Comparison of ENCODE assay signal across 7 cellular contexts in genomic region chr1:157196670-157197456, GRCh38. TPM values are rescaled to one million over a fixed set of nuclear protein-coding genes. Genes with fewer than 3 reads are reported as not detected.
DNase-seq lines count a peak whose midpoint lies in the region; ATAC-seq, FAIRE-seq and TF ChIP-seq lines count a peak whose summit lies in the region.
"Not testable (repeated sequence)": the region's sequence is repeated elsewhere in the genome, so short reads cannot be mapped to it uniquely, and the experiment has no call there.

No MANE protein-coding gene starts in this region.

- CTCF ChIA-PET in IMR-90 (lab: Yijun Ruan, JAX): not testable (repeated sequence)

- H4K20me1 ChIP-seq in DOHH2 (ENCODE audit: control insufficient read depth, insufficient read depth, low read depth, low read length); IMR-90 (ENCODE audit: insufficient read depth, low read length); hepatocyte (ENCODE audit: insufficient read depth, poor library complexity, severe bottlenecking): not testable (repeated sequence)

- H3K4me1 Mint-ChIP-seq in nephron: not testable (repeated sequence)

- not testable (repeated sequence) for TF ChIP-seq RAD21 in IMR-90 (IDR thresholded peaks at IDR 0.05; ENCODE audit: low read length)

- peak; percentile 44 for TF ChIP-seq CTCF in DOHH2 (IDR thresholded peaks at IDR 0.05; ENCODE audit: low read depth, low read length, poor library complexity, severe bottlenecking)
- TF ChIP-seq CTCF in IMR-90 (conservative IDR thresholded peaks at IDR 0.05; ENCODE audit: low read depth, low read length): 0 out of 2 replicates have a peak, but pooled peaks have one; percentile 13
- TF ChIP-seq CTCF in hepatocyte (IDR thresholded peaks at IDR 0.05; ENCODE audit: poor library complexity): peak; percentile 47
- TF ChIP-seq CTCF in nephron (IDR thresholded peaks at IDR 0.05; ENCODE audit: unreplicated experiment in 3 of 3): peak; percentile 30 to 45 (median 39)

- not testable (repeated sequence) for H3K9me2 ChIP-seq in DOHH2 (replicated peaks; ENCODE audit: control insufficient read depth, low read length); hepatocyte (replicated peaks; ENCODE audit: insufficient read depth)

- H3K4me1 ChIP-seq in DOHH2 (ENCODE audit: control insufficient read depth, low read length); IMR-90 (ENCODE audit: control insufficient read depth, insufficient read depth, low read length); hepatocyte (ENCODE audit: insufficient read depth): not testable (repeated sequence)

- H3K27me3 ChIP-seq in DOHH2 (ENCODE audit: control insufficient read depth, low read length); hepatocyte: not testable (repeated sequence)
- H3K27me3 ChIP-seq in IMR-90 (ENCODE audit: control insufficient read depth, insufficient read depth, low read length): peaks cover 38% of the 10 kb centered on the region

- not testable (repeated sequence) for H3K9me1 ChIP-seq in IMR-90 (ENCODE audit: insufficient read depth, low read length)

- not testable (repeated sequence) for H3K27me3 Mint-ChIP-seq in nephron (ENCODE audit: low read depth)

- dilution Hi-C loops in IMR-90 (cut with HindIII; ENCODE audit: low sequenced_read_pairs, unreplicated experiment): not testable (repeated sequence)

- not testable (repeated sequence) for H3K56ac ChIP-seq in IMR-90 (ENCODE audit: extremely low read depth, insufficient read depth, low read length)

- H2AFZ ChIP-seq in IMR-90 (replicated peaks; ENCODE audit: low read length, poor library complexity); hepatocyte: not testable (repeated sequence)

- FAIRE-seq in TTC549 (lab: Jason Lieb, UNC): peak; percentile 92

- H3K27ac ChIP-seq in DOHH2 (ENCODE audit: low read depth, low read length); IMR-90 (ENCODE audit: insufficient read depth, low read length); hepatocyte: not testable (repeated sequence)

- not testable (repeated sequence) for H2BK5ac ChIP-seq in IMR-90 (ENCODE audit: low read depth, low read length, poor library complexity, severe bottlenecking)

- not testable (repeated sequence) for H3K4me3 Mint-ChIP-seq in nephron

- not testable (repeated sequence) for H4K91ac ChIP-seq in IMR-90 (ENCODE audit: insufficient read depth, low read depth, low read length)

- intact Hi-C loops in IMR-90 (cut with micrococcal nuclease): loop anchor here (10.0 kb wide), 1 partner anchor 928 kb away; a partner anchor contains a TSS

- POLR2A ChIA-PET in IMR-90 (lab: Charles Lee; ENCODE audit: unreplicated experiment): not testable (repeated sequence)

- not testable (repeated sequence) for H3K79me1 ChIP-seq in IMR-90 (ENCODE audit: low read depth in 1 of 2, low read length in 2 of 2)

- H4K8ac ChIP-seq in IMR-90 (ENCODE audit: low read depth in 2 of 2, low read length in 2 of 2): not testable (repeated sequence)

- H2AK5ac ChIP-seq in IMR-90 (ENCODE audit: low read depth, low read length): not testable (repeated sequence)

- not testable (repeated sequence) for H3K23ac ChIP-seq in IMR-90 (ENCODE audit: low read depth, low read length)

- in situ Hi-C loops in IMR-90 (cut with MboI; ENCODE audit: low sequenced_read_pairs): loop anchor here (10.0 kb wide), 1 partner anchor 298 kb away; no protein-coding TSS in a partner anchor

- H3K9me3 ChIP-seq in DOHH2 (ENCODE audit: control insufficient read depth, insufficient read depth, low read length); IMR-90 (ENCODE audit: control insufficient read depth, insufficient read depth, low read length); hepatocyte (ENCODE audit: low read depth): not testable (repeated sequence)

- H3K27ac Mint-ChIP-seq in nephron: not testable (repeated sequence)

- H3K4ac ChIP-seq in IMR-90 (ENCODE audit: low read depth, low read length): not testable (repeated sequence)

- not testable (repeated sequence) for H3K79me2 ChIP-seq in DOHH2 (ENCODE audit: control insufficient read depth, low read length); hepatocyte

- H3F3A ChIP-seq in DOHH2 (ENCODE audit: control insufficient read depth, insufficient read depth): not testable (repeated sequence)

- not testable (repeated sequence) for H3K18ac ChIP-seq in IMR-90 (ENCODE audit: low read depth, low read length)

- H4K5ac ChIP-seq in IMR-90 (ENCODE audit: low read depth, low read length): not testable (repeated sequence)

- DNase-seq in IMR-90; hepatocyte (ENCODE audit: low spot score): not testable (repeated sequence)
- DNase-seq in NCI-H345 (lab: John Stamatoyannopoulos, UW) (peak; percentile 17), dermis blood vessel endothelial cell (peak; percentile 28)

- peak; percentile 59 for ATAC-seq in IMR-90 (ENCODE audit: low read depth)

- not testable (repeated sequence) for H3K9me3 Mint-ChIP-seq in nephron

- not testable (repeated sequence) for H3K14ac ChIP-seq in IMR-90 (replicated peaks; ENCODE audit: low read depth, low read length)

- H3K9ac ChIP-seq in IMR-90 (ENCODE audit: low read depth, low read length): not testable (repeated sequence)

- not testable (repeated sequence) for H3K4me2 ChIP-seq in DOHH2 (ENCODE audit: low read length); IMR-90 (ENCODE audit: low read depth, low read length); hepatocyte

- H2BK20ac ChIP-seq in IMR-90 (ENCODE audit: low read depth, low read length): not testable (repeated sequence)

- BruUV-seq in IMR-90 (replicated peaks; lab: Mats Ljungman, UMichigan): not testable (repeated sequence)

- not testable (repeated sequence) for H3K4me3 ChIP-seq in DOHH2 (ENCODE audit: low read length); IMR-90 (ENCODE audit: insufficient read depth, low read depth, low read length); hepatocyte

- H2BK120ac ChIP-seq in IMR-90 (ENCODE audit: low read depth, low read length): not testable (repeated sequence)

- not testable (repeated sequence) for H2AK9ac ChIP-seq in IMR-90 (replicated peaks; ENCODE audit: low read depth, low read length, poor library complexity)

- WGBS in IMR-90 (ENCODE audit: extremely low coverage in 2 of 2, insufficient read length in 1 of 2), 2 experiments: no CpG with 5 or more reads among the region's 11 CpGs
- WGBS in hepatocyte (ENCODE audit: low lambda C conversion rate, missing lambda C conversion rate): 26% methylated on average over 9 of the region's 11 CpGs

- H3K36me3 Mint-ChIP-seq in nephron (ENCODE audit: low read depth): not testable (repeated sequence)

- H3K36me3 ChIP-seq in DOHH2 (ENCODE audit: control insufficient read depth, low read length); IMR-90 (ENCODE audit: control insufficient read depth, insufficient read depth, low read length); hepatocyte (replicated peaks; ENCODE audit: insufficient read depth, low read depth): not testable (repeated sequence)

- not testable (repeated sequence) for H2BK15ac ChIP-seq in IMR-90 (ENCODE audit: low read depth, low read length)

- not testable (repeated sequence) for TF ChIP-seq POLR2A in IMR-90 (IDR thresholded peaks at IDR 0.05; ENCODE audit: low read depth, low read length)

TF ChIP-seq in IMR-90, 13 proteins besides CTCF, POLR2A, EP300 and RAD21:
- TF ChIP-seq CEBPB (IDR thresholded peaks at IDR 0.05; ENCODE audit: low read depth, low read length): 0 out of 2 replicates have a peak, but pooled peaks have one; percentile 29

RNA-seq across cellular contexts. Expression of gene ETV3, which starts 58.7 kb away (rescaled TPM):
- 14.7 and 21.1 TPM in 2 replicates for total RNA-seq in IMR-90 (2012; rRNA removed)
- polyA plus RNA-seq in IMR-90 (2012; rRNA removed): 6.4 and 6.8 TPM in 2 replicates
- 2.9 and 4.0 TPM in 2 replicates for polyA plus RNA-seq in IMR-90 (2012; cell fraction: cytosol; rRNA removed)
- 10.0 and 112 TPM in 2 replicates for polyA plus RNA-seq in IMR-90 (2012; cell fraction: nucleus; rRNA removed; ENCODE audit: low replicate concordance)
- total RNA-seq in dermis blood vessel endothelial cell: 17.2 and 19.1 TPM in 2 replicates
- 17.6 and 18.3 TPM in 2 replicates for total RNA-seq in hepatocyte
- polyA plus RNA-seq in hepatocyte: 8.0 and 8.4 TPM in 2 replicates
